In the genomic region with DNA sequence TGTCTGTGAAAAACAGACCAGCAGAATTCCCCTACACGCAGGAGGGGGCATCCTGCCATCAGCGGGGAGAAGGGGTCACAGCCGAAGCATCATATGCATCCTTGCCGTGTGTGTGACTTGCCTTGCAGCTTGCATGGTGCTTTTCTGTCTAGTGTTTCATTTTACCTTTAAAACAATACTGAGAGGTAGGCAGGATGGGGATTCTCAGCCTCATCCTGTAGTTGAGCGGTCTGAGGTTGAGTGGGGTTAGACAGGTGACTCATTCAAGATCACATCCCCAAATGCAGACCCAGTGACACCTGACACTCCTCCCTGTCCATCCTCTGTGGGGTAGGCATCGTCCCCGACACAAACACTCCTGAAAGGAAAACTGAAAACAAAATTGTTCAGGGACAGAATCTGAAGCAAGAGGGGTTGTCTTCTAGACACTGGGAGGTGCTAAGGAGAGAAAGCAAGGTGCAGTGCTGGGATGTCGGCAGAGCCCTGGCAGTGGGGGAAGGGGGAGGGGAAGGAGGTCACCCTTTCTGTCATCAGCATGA, we compare ENCODE assay signal across 8 cellular contexts. TPM values are rescaled to one million over a fixed set of nuclear protein-coding genes. Genes with fewer than 3 reads are reported as not detected.
A peak's percentile ranks its signal among the peaks of the same experiment; 100 is the strongest.
DNase-seq lines count a peak whose midpoint lies in the region; ATAC-seq lines count a peak whose summit lies in the region.

No MANE protein-coding gene starts in this region.

- H3K4me3 Mint-ChIP-seq in activated T-helper 2 cell treated with anti-CD3 and anti-CD28 coated beads, Interferon-gamma antibody, Interleukin-2, Interleukin-4, amounts not matched to agents 10 μg/mL and 5 μg/mL and 100 μg/mL, durations not matched to agents 14 hours and 24 hours and 36 hours (ENCODE audit: low read depth) = peak overlapping the region; percentile 77

- H3K27ac Mint-ChIP-seq in activated T-helper 2 cell treated with anti-CD3 and anti-CD28 coated beads, Interferon-gamma antibody, Interleukin-2, Interleukin-4, amounts not matched to agents 10 μg/mL and 5 μg/mL and 100 μg/mL, durations not matched to agents 14 hours and 24 hours and 36 hours = peak overlapping the region; percentile 97

- peak; percentile 56 for ATAC-seq in GM19463 (IDR thresholded peaks at IDR 0.05; ENCODE audit: unreplicated experiment)
- ATAC-seq in HG03558 (IDR thresholded peaks at IDR 0.05; ENCODE audit: extremely low read depth, unreplicated experiment) = peak; percentile 58

- intact Hi-C loops in activated T-helper 2 cell treated with anti-CD3 and anti-CD28 coated beads, Interferon-gamma antibody, Interleukin-2, Interleukin-4, amounts not matched to agents 10 μg/mL and 5 μg/mL and 100 μg/mL, durations not matched to agents 14 hours and 24 hours and 36 hours (cut with micrococcal nuclease) = no loop called here

- no peaks in the 10 kb centered on the region for H3K9me3 Mint-ChIP-seq in activated T-helper 2 cell treated with anti-CD3 and anti-CD28 coated beads, Interferon-gamma antibody, Interleukin-2, Interleukin-4, amounts not matched to agents 10 μg/mL and 5 μg/mL and 100 μg/mL, durations not matched to agents 14 hours and 24 hours and 36 hours

- H3K27me3 Mint-ChIP-seq in activated T-helper 2 cell treated with anti-CD3 and anti-CD28 coated beads, Interferon-gamma antibody, Interleukin-2, Interleukin-4, amounts not matched to agents 10 μg/mL and 5 μg/mL and 100 μg/mL, durations not matched to agents 14 hours and 24 hours and 36 hours (ENCODE audit: low read depth) = no peaks in the 10 kb centered on the region

- H3K36me3 Mint-ChIP-seq in activated T-helper 2 cell treated with anti-CD3 and anti-CD28 coated beads, Interferon-gamma antibody, Interleukin-2, Interleukin-4, amounts not matched to agents 10 μg/mL and 5 μg/mL and 100 μg/mL, durations not matched to agents 14 hours and 24 hours and 36 hours (ENCODE audit: low read depth) = peaks cover 61% of the 10 kb centered on the region

- peaks cover 88% of the 10 kb centered on the region for H3K4me1 Mint-ChIP-seq in activated T-helper 2 cell treated with anti-CD3 and anti-CD28 coated beads, Interferon-gamma antibody, Interleukin-2, Interleukin-4, amounts not matched to agents 10 μg/mL and 5 μg/mL and 100 μg/mL, durations not matched to agents 14 hours and 24 hours and 36 hours (ENCODE audit: low read depth)

- DNase-seq in activated T-helper 2 cell treated with anti-CD3 and anti-CD28 coated beads, Interferon-gamma antibody, Interleukin-2, Interleukin-4, amounts not matched to agents 10 μg/mL and 5 μg/mL and 100 μg/mL, durations not matched to agents 14 hours and 24 hours and 36 hours (ENCODE audit: low spot score) = peak; percentile 75
- DNase-seq in stimulated activated CD8-positive, alpha-beta memory T cell treated with anti-CD3 and anti-CD28 coated beads, Interleukin-15, amount 100 ng/mL, for 48 hours (ENCODE audit: low read depth in 2 of 2) = peak; percentile 46 to 56
- no peak for DNase-seq in COLO668 (lab: John Stamatoyannopoulos, UW; ENCODE audit: unreplicated experiment)
- DNase-seq in NCI-H748 (lab: John Stamatoyannopoulos, UW; ENCODE audit: unreplicated experiment) = no peak
- no peak for DNase-seq in NCI-H2029 treated with DMSO at 0.1 percent for 48 hours (lab: John Stamatoyannopoulos, UW)
- DNase-seq in T1000 (lab: John Stamatoyannopoulos, UW) = no peak

RNA-seq across cellular contexts. Expression of gene ARL4C, which starts 7.9 kb away (rescaled TPM):
- total RNA-seq in activated T-helper 2 cell treated with anti-CD3 and anti-CD28 coated beads, Interferon-gamma antibody, Interleukin-2, Interleukin-4, amounts not matched to agents 10 μg/mL and 5 μg/mL and 100 μg/mL, durations not matched to agents 14 hours and 24 hours and 36 hours = 44.6 and 45.7 TPM in 2 replicates

Comparison
In these comparisons a context has a peak if more than half of its experiments do, and no peak if none do; other contexts are left out.
1. DNase-seq: peak in activated T-helper 2 cell treated with anti-CD3 and anti-CD28 coated beads, Interferon-gamma antibody, Interleukin-2, Interleukin-4, amounts not matched to agents 10 μg/mL and 5 μg/mL and 100 μg/mL, durations not matched to agents 14 hours and 24 hours and 36 hours (single experiment) and stimulated activated CD8-positive, alpha-beta memory T cell treated with anti-CD3 and anti-CD28 coated beads, Interleukin-15, amount 100 ng/mL, for 48 hours (2 of 2); none in COLO668 (single experiment), NCI-H748 (single experiment), NCI-H2029 treated with DMSO at 0.1 percent for 48 hours (single experiment) and T1000 (single experiment).